Comparison of ENCODE assay signal across 8 cellular contexts in the genomic region with DNA sequence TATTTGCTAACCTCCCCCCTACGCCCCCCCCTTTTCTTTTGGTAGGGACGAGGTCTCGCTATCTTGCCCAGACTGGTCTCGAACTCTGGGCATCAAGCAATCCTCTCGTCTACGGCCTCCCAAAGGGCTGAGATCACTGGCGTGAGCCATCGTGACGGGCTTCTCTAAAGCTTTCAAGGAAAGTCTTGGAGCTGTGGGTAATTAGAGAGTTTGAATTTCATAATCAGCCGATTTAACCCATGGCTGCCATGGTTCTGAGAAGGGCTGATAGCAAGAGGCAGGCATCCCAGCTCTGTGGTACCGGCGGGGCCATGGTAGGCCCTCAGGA. TPM values are rescaled to one million over a fixed set of nuclear protein-coding genes. Genes with fewer than 3 reads are reported as not detected.
DNase-seq lines count a peak whose midpoint lies in the region; ATAC-seq and TF ChIP-seq lines count a peak whose summit lies in the region.

No MANE protein-coding gene starts in this region.

- TF ChIP-seq CTCF in 22Rv1 (IDR thresholded peaks at IDR 0.05) (no peak), HFFc6 (IDR thresholded peaks at IDR 0.05) (no peak), brain (conservative IDR thresholded peaks at IDR 0.05) (no peak)

- peaks cover under 1% of the 10 kb centered on the region for H3K36me3 ChIP-seq in muscle layer of colon (ENCODE audit: insufficient read depth, low read length)

- DNase-seq in HFFc6 (no peak), germinal center (ENCODE audit: low spot score) (no peak), D341Med (ENCODE audit: low spot score) (no peak)

- H3K4me3 Mint-ChIP-seq in HFFc6: peak overlapping the region; percentile 73
- peak overlapping the region; percentile 78 to 95 (median 89) for H3K4me3 Mint-ChIP-seq in brain

- no peaks in the 10 kb centered on the region for H3K9me3 Mint-ChIP-seq in HFFc6
- peaks cover 0 to under 1% (median 0%) of the 10 kb centered on the region in 5 experiments for H3K9me3 Mint-ChIP-seq in brain

- H3K27me3 Mint-ChIP-seq in HFFc6 (ENCODE audit: insufficient read depth) (no peaks in the 10 kb centered on the region; the same call in none of the 2 replicates), brain (no peaks in the 10 kb centered on the region)

- H3K36me3 Mint-ChIP-seq in HFFc6 (ENCODE audit: low read depth) (peaks cover 7% of the 10 kb centered on the region; the same call in 1 of the 2 replicates), brain (peaks cover 27% of the 10 kb centered on the region)

- H3K9ac ChIP-seq in muscle layer of colon (ENCODE audit: low read length): peak overlapping the region; percentile 34

- H3K27me3 ChIP-seq in muscle layer of colon (ENCODE audit: control insufficient read depth in 1 of 2, insufficient read depth in 2 of 2, low read length in 2 of 2): no peaks in the 10 kb centered on the region

- ATAC-seq in GM21390 (IDR thresholded peaks at IDR 0.05; ENCODE audit: unreplicated experiment) (no peak), GM18870 (IDR thresholded peaks at IDR 0.05; ENCODE audit: unreplicated experiment) (no peak)

- H3K4me1 Mint-ChIP-seq in HFFc6 (ENCODE audit: low read depth) (peaks cover 41% of the 10 kb centered on the region), brain (peaks cover 54% of the 10 kb centered on the region)

- H3K4me3 ChIP-seq in muscle layer of colon (ENCODE audit: low read depth in 1 of 2, low read length in 2 of 2): peak overlapping the region in 1 of 2 donors; percentile 70

- H3K4me1 ChIP-seq in muscle layer of colon (ENCODE audit: insufficient read depth, low read length): peaks cover 39% of the 10 kb centered on the region

- peak overlapping the region; percentile 97; the same call in 1 of the 2 replicates for H3K27ac ChIP-seq in 22Rv1
- H3K27ac ChIP-seq in muscle layer of colon (ENCODE audit: low read depth, low read length): peak overlapping the region; percentile 93

- H3K27ac Mint-ChIP-seq in HFFc6 (0 out of 2 replicates have a peak overlapping the region, but pooled peaks have one; percentile 31), brain (peak overlapping the region; percentile 87 to 95 (median 91))

- no peaks in the 10 kb centered on the region for H3K9me3 ChIP-seq in muscle layer of colon (ENCODE audit: low read length)

RNA-seq across cellular contexts. Expression of a gene that starts 0.7 kb away (rescaled TPM):
- 1 to 10 TPM; 6.7 to 9.9 (median 8.9) TPM for total RNA-seq in HFFc6 (2021; fragmentation: NEBNext Ultra II Directional; extraction: Animal tissue kit (Norgen Biotek cat#: 25700))
- polyA plus RNA-seq in brain (ENCODE audit: insufficient read depth, low read depth, low replicate concordance): 45.7 TPM

RNA-seq across cellular contexts. Expression of a gene that starts 1.8 kb away (rescaled TPM):
- total RNA-seq in HFFc6 (2021; fragmentation: NEBNext Ultra II Directional; extraction: Animal tissue kit (Norgen Biotek cat#: 25700)): 10 to 100 TPM; 43.1 to 56.7 (median 50.4) TPM
- 125 TPM for polyA plus RNA-seq in brain (ENCODE audit: insufficient read depth, low read depth, low replicate concordance)

RNA-seq across cellular contexts. Expression of a gene that starts 5.5 kb away (rescaled TPM):
- 10 to 100 TPM; 77.1 to 92.5 (median 83.4) TPM for total RNA-seq in HFFc6 (2021; fragmentation: NEBNext Ultra II Directional; extraction: Animal tissue kit (Norgen Biotek cat#: 25700))
- polyA plus RNA-seq in brain (ENCODE audit: insufficient read depth, low read depth, low replicate concordance): 61.4 TPM

RNA-seq across cellular contexts. Expression of a gene that starts 22.2 kb away (rescaled TPM):
- under 1 TPM; 0.28 to 0.57 (median 0.43) TPM for total RNA-seq in HFFc6 (2021; fragmentation: NEBNext Ultra II Directional; extraction: Animal tissue kit (Norgen Biotek cat#: 25700))
- 0.42 TPM for polyA plus RNA-seq in brain (ENCODE audit: insufficient read depth, low read depth, low replicate concordance)

RNA-seq across cellular contexts. Expression of a gene that starts 30.8 kb away (rescaled TPM):
- 1 to 10 TPM; 4.4 to 6.0 (median 5.0) TPM for total RNA-seq in HFFc6 (2021; fragmentation: NEBNext Ultra II Directional; extraction: Animal tissue kit (Norgen Biotek cat#: 25700))
- polyA plus RNA-seq in brain (ENCODE audit: insufficient read depth, low read depth, low replicate concordance): 14.9 TPM
